Comparison of ENCODE assay signal across 11 cellular contexts in genomic region chr2:105339414-105339813, GRCh38. TPM values are rescaled to one million over a fixed set of nuclear protein-coding genes. Genes with fewer than 3 reads are reported as not detected.
DNase-seq lines count a peak whose midpoint lies in the region; ATAC-seq and TF ChIP-seq lines count a peak whose summit lies in the region.
"Had no signal": no experiment of that assay in that cellular context is flagged by ENCODE, and none has a peak within 500 bp of the region (broad histone marks: within the 10 kb centered on the region; RNA-seq: fewer than 3 reads in every experiment).

No MANE protein-coding gene starts in this region.

- H3K9me2 ChIP-seq in HCT116 (ENCODE audit: insufficient read depth) = no peaks in the 10 kb centered on the region

- H3K4me3 ChIP-seq in BLaER1 (no peak overlapping the region), HCT116 (replicated peaks in 1 of 2; ENCODE audit: low read depth in 1 of 2, low read length in 2 of 2) (no peak overlapping the region)

- TF ChIP-seq RAD21 in HCT116 (IDR thresholded peaks at IDR 0.05; ENCODE audit: low read depth) = no peak

- no peaks in the 10 kb centered on the region for H3K27me3 ChIP-seq in BLaER1
- no peaks in the 10 kb centered on the region for H3K27me3 ChIP-seq in HCT116 (ENCODE audit: insufficient read depth, low read length)

- TF ChIP-seq CTCF in HCT116 (IDR thresholded peaks at IDR 0.05 in 2 of 3, conservative IDR thresholded peaks at IDR 0.05 in 1 of 3; ENCODE audit: borderline replicate concordance in 1 of 3, insufficient read depth in 1 of 3, low read depth in 2 of 3, low read length in 2 of 3) = no peak

- no peaks in the 10 kb centered on the region for H3K9me3 ChIP-seq in BLaER1
- no peaks in the 10 kb centered on the region for H3K9me3 ChIP-seq in HCT116 (ENCODE audit: control insufficient read depth in 1 of 2, insufficient read depth in 1 of 2, low read depth in 1 of 2, low read length in 2 of 2)
- H3K9me3 ChIP-seq: left ventricle myocardium inferior had no signal

- TF ChIP-seq POLR2A in HCT116 (IDR thresholded peaks at IDR 0.05; ENCODE audit: borderline replicate concordance, extremely low read depth, insufficient read depth, insufficient read length) = no peak

- peaks cover 67% of the 10 kb centered on the region for H3K79me2 ChIP-seq in HCT116 (ENCODE audit: insufficient read depth, low read length)

- H4K20me1 ChIP-seq in BLaER1 (peaks cover 58% of the 10 kb centered on the region), HCT116 (ENCODE audit: insufficient read depth) (no peaks in the 10 kb centered on the region)

- H3K9me3 Mint-ChIP-seq in activated T-helper 17 cell treated with anti-CD3 and anti-CD28 coated beads, Interleukin-2, amount 50 U/mL, for 72 hours = no peaks in the 10 kb centered on the region
- no peaks in the 10 kb centered on the region for H3K9me3 Mint-ChIP-seq in naive B cell
- H3K9me3 Mint-ChIP-seq: stimulated activated naive B cell treated with anti-CD40 and anti-IgM and Interleukin-4, amounts not matched to agents 10 μg/mL and 1 μg/mL and 100 μg/mL, for 72 hours had no signal

- H3K4me2 ChIP-seq in BLaER1 (peak overlapping the region; percentile 89), HCT116 (ENCODE audit: low read length) (peak overlapping the region; percentile 85; the same call in 1 of the 2 replicates)

- peaks cover 71% of the 10 kb centered on the region for H3K36me3 Mint-ChIP-seq in activated T-helper 17 cell treated with anti-CD3 and anti-CD28 coated beads, Interleukin-2, amount 50 U/mL, for 72 hours (ENCODE audit: low read depth)
- H3K36me3 Mint-ChIP-seq in naive B cell = peaks cover 4 to 18% of the 10 kb centered on the region in 2 donors

- BruUV-seq in HCT116 (replicated peaks; lab: Mats Ljungman, UMichigan) = no TSS peak

- POLR2A ChIA-PET in HCT116 (lab: Charles Lee) = no interaction called here

- H3K4me1 ChIP-seq in BLaER1 = peaks cover 24% of the 10 kb centered on the region
- peaks cover 7 to 17% of the 10 kb centered on the region in 2 experiments for H3K4me1 ChIP-seq in HCT116 (ENCODE audit: control insufficient read depth in 1 of 2, insufficient read depth in 2 of 2, low read length in 2 of 2)

- no peak overlapping the region for H3K27ac ChIP-seq in BLaER1
- no peak overlapping the region for H3K27ac ChIP-seq in HCT116 (ENCODE audit: low read depth, low read length)
- H3K27ac ChIP-seq: left ventricle myocardium inferior had no signal

- H3K36me3 ChIP-seq in BLaER1 (peaks cover 55% of the 10 kb centered on the region), HCT116 (ENCODE audit: control insufficient read depth in 1 of 2, insufficient read depth in 2 of 2, low read length in 2 of 2) (peaks cover 21 to 36% of the 10 kb centered on the region in 2 experiments; a peak in 3 of 4 replicates)

- H3K4me1 Mint-ChIP-seq in activated T-helper 17 cell treated with anti-CD3 and anti-CD28 coated beads, Interleukin-2, amount 50 U/mL, for 72 hours = peaks cover 6% of the 10 kb centered on the region
- H3K4me1 Mint-ChIP-seq in naive B cell = peaks cover 11 to 31% (median 22%) of the 10 kb centered on the region in 3 donors

- no peak for DNase-seq in HCT116 (ENCODE audit: low read depth, low spot score)
- DNase-seq in naive B cell = no peak
- DNase-seq in sciatic nerve (ENCODE audit: low spot score) = no peak
- no peak for DNase-seq in HPDE6-E6E7 (ENCODE audit: extremely low spot score)
- DNase-seq in NOMO-1 treated with dmso at 0.1 percent for 144 hours (lab: John Stamatoyannopoulos, UW; ENCODE audit: unreplicated experiment) = no peak
- DNase-seq: effector CD4-positive, alpha-beta T cell; left ventricle myocardium inferior; stimulated activated naive B cell treated with anti-CD40 and anti-IgM and Interleukin-4, amounts not matched to agents 10 μg/mL and 1 μg/mL and 100 μg/mL, for 72 hours had no signal

- ATAC-seq in HCT116 (no peak), naive B cell (ENCODE audit: low read depth in 2 of 2) (no peak), sciatic nerve (no peak), HG03135 (IDR thresholded peaks at IDR 0.05; ENCODE audit: unreplicated experiment) (no peak)
- ATAC-seq in activated T-helper 17 cell treated with anti-CD3 and anti-CD28 coated beads, Interleukin-2, amount 50 U/mL, for 72 hours (replicated peaks) = no peak
- ATAC-seq: stimulated activated naive B cell treated with anti-CD40 and anti-IgM and Interleukin-4, amounts not matched to agents 10 μg/mL and 1 μg/mL and 100 μg/mL, for 72 hours had no signal

- H3K27ac Mint-ChIP-seq in activated T-helper 17 cell treated with anti-CD3 and anti-CD28 coated beads, Interleukin-2, amount 50 U/mL, for 72 hours = peak overlapping the region; percentile 98
- peak overlapping the region in 2 of 6 donors; percentile 15 to 45 for H3K27ac Mint-ChIP-seq in naive B cell
- H3K27ac Mint-ChIP-seq: stimulated activated naive B cell treated with anti-CD40 and anti-IgM and Interleukin-4, amounts not matched to agents 10 μg/mL and 1 μg/mL and 100 μg/mL, for 72 hours had no signal

- peak overlapping the region; percentile 97 for H3K4me3 Mint-ChIP-seq in activated T-helper 17 cell treated with anti-CD3 and anti-CD28 coated beads, Interleukin-2, amount 50 U/mL, for 72 hours
- H3K4me3 Mint-ChIP-seq in naive B cell = peak overlapping the region in 5 of 8 donors; percentile 45 to 98 (median 96)

- intact Hi-C loops in HCT116 (cut with micrococcal nuclease) = loop anchor here (5.0 kb wide), 1 partner anchor 63 kb away; no protein-coding TSS in a partner anchor
- intact Hi-C loops in sciatic nerve (cut with DNase I) = no loop called here

- H3K9ac ChIP-seq in BLaER1 (no peak overlapping the region; the same call in 1 of the 2 replicates), HCT116 (ENCODE audit: low read length) (no peak overlapping the region)

- CTCF ChIA-PET in HCT116 (lab: Charles Lee) = interaction anchor here (1.5 kb wide), 1 partner anchor 182 kb away, joined by 4 read pairs; no protein-coding TSS in a partner anchor

- RAD21 ChIA-PET in HCT116 (lab: Charles Lee; ENCODE audit: low non-redundant PET in 1 of 2, low total read pairs in 2 of 2, uncharacterized antibody in 2 of 2, unreplicated experiment in 2 of 2) = interaction anchor here in 1 of 2 experiments (0.6 kb wide), 1 partner anchor 182 kb away, joined by 3 read pairs; no protein-coding TSS in a partner anchor

- H2AFZ ChIP-seq in HCT116 (ENCODE audit: low read depth, low read length, poor library complexity, severe bottlenecking) = no peak overlapping the region

- H3K27me3 Mint-ChIP-seq in activated T-helper 17 cell treated with anti-CD3 and anti-CD28 coated beads, Interleukin-2, amount 50 U/mL, for 72 hours = no peaks in the 10 kb centered on the region
- H3K27me3 Mint-ChIP-seq in naive B cell = no peaks in the 10 kb centered on the region
- H3K27me3 Mint-ChIP-seq: stimulated activated naive B cell treated with anti-CD40 and anti-IgM and Interleukin-4, amounts not matched to agents 10 μg/mL and 1 μg/mL and 100 μg/mL, for 72 hours had no signal

TF ChIP-seq in HCT116, 20 proteins besides CTCF, POLR2A, EP300 and RAD21:
- TF ChIP-seq FOSL1 (IDR thresholded peaks at IDR 0.05; ENCODE audit: low read depth) (no peak), YY1 (IDR thresholded peaks at IDR 0.05; ENCODE audit: extremely low read depth, insufficient replicate concordance, low read depth, low read length) (no peak), EZH2phosphoT487 (IDR thresholded peaks at IDR 0.05; ENCODE audit: borderline replicate concordance) (no peak), SP1 (IDR thresholded peaks at IDR 0.05; ENCODE audit: low read depth) (no peak), CBX3 (IDR thresholded peaks at IDR 0.05; ENCODE audit: low read depth) (no peak), JUND (IDR thresholded peaks at IDR 0.05) (no peak), POLR2AphosphoS5 (IDR thresholded peaks at IDR 0.05; ENCODE audit: low read depth, low read length) (no peak), CEBPB (IDR thresholded peaks at IDR 0.05; ENCODE audit: low read depth) (no peak), ZNF274 (IDR thresholded peaks at IDR 0.05; ENCODE audit: low read depth, low read length) (no peak), SIN3A (IDR thresholded peaks at IDR 0.05; ENCODE audit: low read depth) (no peak), SRF (IDR thresholded peaks at IDR 0.05; ENCODE audit: low read depth) (no peak), ZFX (IDR thresholded peaks at IDR 0.05) (no peak), MAX (IDR thresholded peaks at IDR 0.05) (no peak), EGR1 (IDR thresholded peaks at IDR 0.05; ENCODE audit: low read depth) (no peak), ELF1 (IDR thresholded peaks at IDR 0.05; ENCODE audit: borderline replicate concordance, low read depth) (no peak)

RNA-seq across cellular contexts. Expression of gene C2orf49, which starts 2.1 kb away (rescaled TPM):
- total RNA-seq in HCT116 (2021; ENCODE audit: unreplicated experiment) (17.2 TPM), sciatic nerve (30.6 TPM)
- 7.0 and 9.9 TPM in 2 replicates for polyA plus RNA-seq in HCT116 (2012)
- 10 to 100 TPM; 17.7 to 23.8 TPM for total RNA-seq in activated T-helper 17 cell treated with anti-CD3 and anti-CD28 coated beads, Interleukin-2, amount 50 U/mL, for 72 hours
- 10 to 100 TPM; 12.0 to 16.3 (median 12.7) TPM for polyA plus RNA-seq in naive B cell (ENCODE audit: low read depth in 6 of 6)

RNA-seq across cellular contexts. Expression of gene TGFBRAP1, which starts 9.9 kb away (rescaled TPM):
- total RNA-seq in HCT116 (2021; ENCODE audit: unreplicated experiment) (18.3 TPM), sciatic nerve (20.6 TPM)
- 9.7 and 11.1 TPM in 2 replicates for polyA plus RNA-seq in HCT116 (2012)
- 10 to 100 TPM; 16.5 to 28.0 TPM for total RNA-seq in activated T-helper 17 cell treated with anti-CD3 and anti-CD28 coated beads, Interleukin-2, amount 50 U/mL, for 72 hours
- polyA plus RNA-seq in naive B cell (ENCODE audit: low read depth in 6 of 6) = 10 to 100 TPM; 17.2 to 31.2 (median 20.5) TPM

RNA-seq across cellular contexts. Expression of gene FHL2, which starts 59.4 kb away (rescaled TPM):
- total RNA-seq in HCT116 (2021; ENCODE audit: unreplicated experiment) (86.6 TPM), sciatic nerve (208 TPM)
- polyA plus RNA-seq in HCT116 (2012) = 150 and 161 TPM in 2 replicates
- total RNA-seq in activated T-helper 17 cell treated with anti-CD3 and anti-CD28 coated beads, Interleukin-2, amount 50 U/mL, for 72 hours = 1 to 10 TPM; 2.2 to 2.3 TPM
- under 1 TPM in 4 of 6 donors, not detected in 2; 0.05 to 0.39 (median 0.24) TPM for polyA plus RNA-seq in naive B cell (ENCODE audit: low read depth in 6 of 6)

Comparison
In these comparisons a context has a peak if more than half of its experiments do, and no peak if none do; other contexts are left out.
1. RNA of gene FHL2, which starts 59.4 kb away (total RNA-seq): 208 TPM in sciatic nerve (single experiment) and 86.6 TPM in HCT116 (single experiment); 2.2 to 2.3 TPM in activated T-helper 17 cell treated with anti-CD3 and anti-CD28 coated beads, Interleukin-2, amount 50 U/mL, for 72 hours; every median in the first group is over 10 times any median in the second.